Comparison of ENCODE assay signal across 1 cellular context in genomic region chr9:133744528-133744927, GRCh38. TPM values are rescaled to one million over a fixed set of nuclear protein-coding genes. Genes with fewer than 3 reads are reported as not detected.
"Had no signal": no experiment of that assay in that cellular context is flagged by ENCODE, and none has a peak within 500 bp of the region (broad histone marks: within the 10 kb centered on the region; RNA-seq: fewer than 3 reads in every experiment).

No MANE protein-coding gene starts in this region.

RNA-seq across cellular contexts. Expression of gene SARDH, which starts 6.4 kb away (rescaled TPM):
- polyA plus RNA-seq: neural cell had no signal
